34 cellular contexts compared by ENCODE assay signal in the genomic region with DNA sequence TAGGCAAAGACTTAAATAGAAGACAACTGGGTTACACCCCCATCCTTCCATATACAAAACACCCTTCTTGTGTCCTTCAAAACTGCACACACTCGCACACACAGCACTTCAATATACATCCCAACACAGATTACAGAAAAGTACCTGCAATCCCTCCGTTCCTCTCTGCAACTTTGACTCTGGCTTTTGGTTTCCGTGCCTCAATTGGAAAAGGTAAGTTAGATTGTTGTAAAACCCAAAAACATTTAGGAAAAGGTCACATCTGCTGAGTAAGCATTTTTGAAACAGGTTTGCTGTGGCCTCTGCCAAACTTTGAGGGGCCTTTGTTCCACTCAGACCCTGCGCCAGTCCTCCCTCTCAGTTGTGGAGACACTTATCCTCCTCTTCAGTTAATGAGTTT. TPM values are rescaled to one million over a fixed set of nuclear protein-coding genes. Genes with fewer than 3 reads are reported as not detected.
DNase-seq lines count a peak whose midpoint lies in the region; ATAC-seq, FAIRE-seq and TF ChIP-seq lines count a peak whose summit lies in the region.
"Had no signal": no experiment of that assay in that cellular context is flagged by ENCODE, and none has a peak within 500 bp of the region (broad histone marks: within the 10 kb centered on the region; RNA-seq: fewer than 3 reads in every experiment).

No MANE protein-coding gene starts in this region.

- H3K36me3 Mint-ChIP-seq in IgD-negative memory B cell, result peaks cover 10% of the 10 kb centered on the region
- H3K36me3 Mint-ChIP-seq in CD4-positive, alpha-beta T cell (ENCODE audit: low read depth), result peaks cover 37% of the 10 kb centered on the region

- BruUV-seq in HepG2 (replicated peaks; lab: Mats Ljungman, UMichigan), result no TSS peak

- intact Hi-C loops in HepG2 (cut with micrococcal nuclease; ENCODE audit: unreplicated experiment) (no loop called here), right lobe of liver (cut with DNase I) (no loop called here)
- intact Hi-C loops in CD4-positive, alpha-beta T cell (cut with DNase I, micrococcal nuclease), result loop anchor here (5.0 to 10.0 kb wide), 3 partner anchors 86 to 288 kb away; partner anchors contain the start of genes LINC00237 (in 1 of the 2) and XRN2 (in 1 of the 2)

- H4K20me1 ChIP-seq in HepG2 (ENCODE audit: insufficient read depth, low read length), result no peaks in the 10 kb centered on the region

- in situ Hi-C loops in HepG2 (cut with HindIII; ENCODE audit: extremely low pct_ligation_motif_present, low pct_unique_long_range_greater_than_20kb), result no loop called here

- H3K79me2 ChIP-seq in HepG2 (ENCODE audit: insufficient read depth, low read length), result no peaks in the 10 kb centered on the region

- no peak overlapping the region for H3K4me3 ChIP-seq in HepG2 (replicated peaks in 1 of 3; ENCODE audit: insufficient read depth in 1 of 3, low read depth in 2 of 3, low read length in 3 of 3)
- H3K4me3 ChIP-seq in right lobe of liver, result no peak overlapping the region
- H3K4me3 ChIP-seq in SK-N-MC, result peak overlapping the region; percentile 84
- H3K4me3 ChIP-seq: BLaER1 treated with 17β-estradiol and CSF1 and Interleukin-3, amounts not matched to agents 10 nM and 100 nM; lung; skin epidermis; testis had no signal

- no peak overlapping the region for H2AFZ ChIP-seq in HepG2 (ENCODE audit: low read length)

- no peaks in the 10 kb centered on the region for H3K9me3 ChIP-seq in HepG2 (ENCODE audit: low read length)
- no peaks in the 10 kb centered on the region for H3K9me3 ChIP-seq in right lobe of liver
- no peaks in the 10 kb centered on the region for H3K9me3 ChIP-seq in SK-N-MC (ENCODE audit: low read depth, low read length)
- peaks cover 8% of the 10 kb centered on the region for H3K9me3 ChIP-seq in CD4-positive, alpha-beta T cell (ENCODE audit: control insufficient read depth, low read length)
- H3K9me3 ChIP-seq: testis had no signal

- peak overlapping the region in 2 of 3 donors; percentile 0 to 9 for H3K27ac Mint-ChIP-seq in IgD-negative memory B cell
- no peak overlapping the region for H3K27ac Mint-ChIP-seq in CD4-positive, alpha-beta T cell
- H3K27ac Mint-ChIP-seq: activated CD4-positive, alpha-beta T cell treated with anti-CD3 and anti-CD28 coated beads, Interleukin-2, amount 10 ng/mL, durations not matched to agents 7 days and 5 days; activated T-cell treated with anti-CD3 and anti-CD28 coated beads, Interleukin-2, amount 50 U/mL, for 24 hours; stimulated activated naive B cell treated with anti-CD40 and anti-IgM and Interleukin-4, amounts not matched to agents 10 μg/mL and 1 μg/mL and 100 μg/mL, for 72 hours had no signal

- TF ChIP-seq EP300 in HepG2 (IDR thresholded peaks at IDR 0.05; ENCODE audit: low read depth in 2 of 2, low read length in 2 of 2), result no peak
- TF ChIP-seq EP300 in HepG2 (CRISPR knock-in tag; IDR thresholded peaks at IDR 0.05; ENCODE audit: borderline replicate concordance), result no peak

- POLR2A ChIA-PET in HepG2 (lab: Yijun Ruan, JAX), result no interaction called here
- POLR2A ChIA-PET in CD4-positive, alpha-beta T cell (lab: Charles Lee), result no interaction called here

- H3K36me3 ChIP-seq in HepG2 (replicated peaks in 1 of 2; ENCODE audit: control insufficient read depth in 1 of 2, insufficient read depth in 2 of 2, low read length in 2 of 2) (peaks cover 1 to 10% of the 10 kb centered on the region in 2 experiments; a peak in 1 of 5 replicates), right lobe of liver (peaks cover 0 to 7% (median 0%) of the 10 kb centered on the region in 4 donors), SK-N-MC (ENCODE audit: insufficient read depth, low read length) (peaks cover 25% of the 10 kb centered on the region; the same call in 1 of the 2 replicates)

- H3K27me3 ChIP-seq in HepG2 (ENCODE audit: control insufficient read depth in 1 of 2, insufficient read depth in 2 of 2, low read length in 2 of 2) (no peaks in the 10 kb centered on the region), right lobe of liver (peaks cover 13 to 43% of the 10 kb centered on the region in 2 donors)
- peaks cover 58% of the 10 kb centered on the region for H3K27me3 ChIP-seq in CD4-positive, alpha-beta T cell (ENCODE audit: control insufficient read depth, insufficient read depth, low read length)
- H3K27me3 ChIP-seq: testis had no signal

- TF ChIP-seq POLR2A in HepG2 (IDR thresholded peaks at IDR 0.05; ENCODE audit: insufficient read depth in 1 of 2, low read depth in 2 of 2, low read length in 2 of 2) (no peak), right lobe of liver (IDR thresholded peaks at IDR 0.05) (no peak)

- TF ChIP-seq CTCF in HepG2 (CRISPR knock-in tag; IDR thresholded peaks at IDR 0.05), result no peak
- TF ChIP-seq CTCF in right lobe of liver (IDR thresholded peaks at IDR 0.05), result no peak
- TF ChIP-seq CTCF in CD4-positive, alpha-beta T cell (IDR thresholded peaks at IDR 0.05), result no peak

- DNase-seq in HepG2 (ENCODE audit: low spot score) (no peak), right lobe of liver (no peak), SK-N-MC (ENCODE audit: low read depth, low spot score) (no peak), retina (peak; percentile 53), SK-N-DZ (ENCODE audit: low spot score) (no peak)
- no peak for DNase-seq in CD4-positive, alpha-beta T cell
- DNase-seq: activated CD4-positive, alpha-beta T cell treated with anti-CD3 and anti-CD28 coated beads, Interleukin-2, amount 10 ng/mL, durations not matched to agents 7 days and 5 days; activated T-cell treated with anti-CD3 and anti-CD28 coated beads, Interleukin-2, amount 50 U/mL, for 24 hours; central memory CD4-positive, alpha-beta T cell; cortex of kidney; effector memory CD4-positive, alpha-beta T cell; GF-D8; H7; hippocampal formation; MM.1S; naive thymus-derived CD8-positive, alpha-beta T cell; NCI-H146; NCI-H524; SHP77 treated with DMSO at 0.1 percent for 48 hours; stimulated activated naive B cell treated with anti-CD40 and anti-IgM and Interleukin-4, amounts not matched to agents 10 μg/mL and 1 μg/mL and 100 μg/mL, for 72 hours; T-helper 9 cell; testis; WERI-Rb-1 had no signal

- H3K4me1 Mint-ChIP-seq in IgD-negative memory B cell, result peaks cover 12 to 23% (median 12%) of the 10 kb centered on the region in 3 donors
- peaks cover 27% of the 10 kb centered on the region for H3K4me1 Mint-ChIP-seq in CD4-positive, alpha-beta T cell (ENCODE audit: low read depth)

- H3K9ac ChIP-seq in HepG2 (ENCODE audit: insufficient read depth, low read depth, low read length) (no peak overlapping the region), SK-N-MC (ENCODE audit: insufficient read length) (peak overlapping the region; percentile 15)
- H3K9ac ChIP-seq: BLaER1 treated with 17β-estradiol and CSF1 and Interleukin-3, amounts not matched to agents 10 nM and 100 nM had no signal

- H3K9me3 Mint-ChIP-seq in IgD-negative memory B cell, result peaks cover 0 to 5% (median 0%) of the 10 kb centered on the region in 3 donors
- peaks cover 2% of the 10 kb centered on the region for H3K9me3 Mint-ChIP-seq in CD4-positive, alpha-beta T cell
- H3K9me3 Mint-ChIP-seq: activated CD4-positive, alpha-beta T cell treated with anti-CD3 and anti-CD28 coated beads, Interleukin-2, amount 10 ng/mL, durations not matched to agents 7 days and 5 days; activated T-cell treated with anti-CD3 and anti-CD28 coated beads, Interleukin-2, amount 50 U/mL, for 24 hours had no signal

- CTCF ChIA-PET in HepG2 (lab: Yijun Ruan, JAX; ENCODE audit: low intra/inter-chr PET ratio, low total read pairs), result no interaction called here
- CTCF ChIA-PET in CD4-positive, alpha-beta T cell (lab: Charles Lee), result interaction anchor here (0.9 to 3.1 kb wide), 2 partner anchors 11 to 112 kb away, joined by 3 to 10 read pairs; no protein-coding TSS in a partner anchor

- FAIRE-seq in HepG2 (lab: Jason Lieb, UNC), result no peak
- FAIRE-seq: RCC 7860 had no signal

- no peak overlapping the region for H3K4me2 ChIP-seq in HepG2 (ENCODE audit: low read depth, low read length)
- H3K4me2 ChIP-seq: BLaER1 treated with 17β-estradiol and CSF1 and Interleukin-3, amounts not matched to agents 10 nM and 100 nM had no signal

- WGBS in HepG2 (ENCODE audit: low lambda C conversion rate), result 81% methylated on average over 4 of the region's 4 CpGs
- 45% methylated on average over 4 of the region's 4 CpGs for WGBS in right lobe of liver (ENCODE audit: insufficient coverage, low coverage, low lambda C conversion rate, missing lambda C conversion rate)

- H3K27me3 Mint-ChIP-seq in IgD-negative memory B cell, result peaks cover 42% of the 10 kb centered on the region
- H3K27me3 Mint-ChIP-seq in CD4-positive, alpha-beta T cell, result peaks cover 62% of the 10 kb centered on the region

- no peak overlapping the region for H3K27ac ChIP-seq in HepG2 (ENCODE audit: extremely low read length, insufficient read depth, low read length)
- no peak overlapping the region for H3K27ac ChIP-seq in right lobe of liver
- H3K27ac ChIP-seq in SK-N-MC, result peak overlapping the region; percentile 91
- H3K27ac ChIP-seq in CD4-positive, alpha-beta T cell (ENCODE audit: low read depth, low read length), result no peak overlapping the region
- H3K27ac ChIP-seq: BLaER1 treated with 17β-estradiol and CSF1 and Interleukin-3, amounts not matched to agents 10 nM and 100 nM; skin epidermis; testis; WERI-Rb-1 had no signal

- H3K4me3 Mint-ChIP-seq in IgD-negative memory B cell, result peak overlapping the region in 1 of 4 donors; percentile 70
- no peak overlapping the region for H3K4me3 Mint-ChIP-seq in CD4-positive, alpha-beta T cell
- H3K4me3 Mint-ChIP-seq: activated CD4-positive, alpha-beta T cell treated with anti-CD3 and anti-CD28 coated beads, Interleukin-2, amount 10 ng/mL, durations not matched to agents 7 days and 5 days; activated T-cell treated with anti-CD3 and anti-CD28 coated beads, Interleukin-2, amount 50 U/mL, for 24 hours; stimulated activated naive B cell treated with anti-CD40 and anti-IgM and Interleukin-4, amounts not matched to agents 10 μg/mL and 1 μg/mL and 100 μg/mL, for 72 hours had no signal

- no peak; the same call in 2 of the 3 replicates for ATAC-seq in HepG2
- ATAC-seq in right lobe of liver, result no peak
- no peak for ATAC-seq in GM21529 (IDR thresholded peaks at IDR 0.05; ENCODE audit: unreplicated experiment)
- no peak for ATAC-seq in CD4-positive, alpha-beta T cell (ENCODE audit: poor library complexity)
- ATAC-seq: naive thymus-derived CD8-positive, alpha-beta T cell; stimulated activated naive B cell treated with anti-CD40 and anti-IgM and Interleukin-4, amounts not matched to agents 10 μg/mL and 1 μg/mL and 100 μg/mL, for 72 hours had no signal

- no peak for TF ChIP-seq RAD21 in HepG2 (CRISPR knock-in tag; IDR thresholded peaks at IDR 0.05)

- H3K4me1 ChIP-seq in HepG2 (ENCODE audit: insufficient read depth, low read length), result no peaks in the 10 kb centered on the region
- H3K4me1 ChIP-seq in right lobe of liver, result peaks cover 0 to 9% (median 2%) of the 10 kb centered on the region in 4 donors
- H3K4me1 ChIP-seq: BLaER1 treated with 17β-estradiol and CSF1 and Interleukin-3, amounts not matched to agents 10 nM and 100 nM; testis had no signal

RNA-seq across cellular contexts. Expression of gene NKX2-4, which starts 4.2 kb away (rescaled TPM):
- not detected in 2 replicates for total RNA-seq in HepG2 (2016; rRNA removed; fragmentation: Illumina TruSeq; extraction: Trizol)
- total RNA-seq in HepG2 (2016; cell fraction: cytosol; rRNA removed; fragmentation: Illumina TruSeq; extraction: Trizol; ENCODE audit: low read depth), result not detected in 2 replicates
- not detected in 2 replicates for total RNA-seq in HepG2 (2016; cell fraction: insoluble cytoplasmic fraction; rRNA removed; fragmentation: Illumina TruSeq; extraction: Trizol)
- not detected in 2 replicates for total RNA-seq in HepG2 (2016; cell fraction: membrane; rRNA removed; fragmentation: Illumina TruSeq; extraction: Trizol)
- total RNA-seq in HepG2 (2016; cell fraction: nucleus; rRNA removed; fragmentation: Illumina TruSeq; extraction: Trizol), result not detected in 2 replicates
- not detected in 2 replicates for polyA plus RNA-seq in HepG2 (2011; rRNA removed)
- polyA plus RNA-seq in HepG2 (2011; cell fraction: cytosol; rRNA removed), result not detected in 2 replicates
- not detected in 2 replicates for polyA plus RNA-seq in HepG2 (2011; cell fraction: nucleus; rRNA removed)
- not detected in 2 replicates for polyA plus RNA-seq in HepG2 (2012)
- not detected in 2 replicates for polyA plus RNA-seq in HepG2 (2016; cell fraction: cytosol; fragmentation: Illumina TruSeq; extraction: Trizol; ENCODE audit: low read depth)
- polyA plus RNA-seq in HepG2 (2016; cell fraction: insoluble cytoplasmic fraction; fragmentation: Illumina TruSeq; extraction: Trizol; ENCODE audit: low read depth), result not detected in 2 replicates
- polyA plus RNA-seq in HepG2 (2016; cell fraction: membrane; fragmentation: Illumina TruSeq; extraction: Trizol; ENCODE audit: low read depth), result not detected in 2 replicates
- polyA plus RNA-seq in HepG2 (2016; cell fraction: nucleus; fragmentation: Illumina TruSeq; extraction: Trizol; ENCODE audit: insufficient read depth, low read depth), result not detected in 2 replicates
- polyA minus RNA-seq in HepG2 (2011; rRNA and poly(A)+ RNA removed; ENCODE audit: low replicate concordance), result not detected in 2 replicates
- polyA minus RNA-seq in HepG2 (2011; cell fraction: cytosol; rRNA and poly(A)+ RNA removed), result not detected in 2 replicates
- not detected in 2 replicates for polyA minus RNA-seq in HepG2 (2011; cell fraction: nucleus; rRNA and poly(A)+ RNA removed)
- total RNA-seq in right lobe of liver, result not detected
- not detected for polyA plus RNA-seq in IgD-negative memory B cell
- 5.4 and 5.5 TPM in 2 replicates for polyA plus RNA-seq in SK-N-DZ (2014; cell fraction: cytosol; rRNA removed)
- polyA plus RNA-seq in SK-N-DZ (2014; cell fraction: nucleus; rRNA removed), result 2.4 and 2.6 TPM in 2 replicates
- total RNA-seq in CD4-positive, alpha-beta T cell, result not detected
- total RNA-seq: activated CD4-positive, alpha-beta T cell treated with anti-CD3 and anti-CD28 coated beads, Interleukin-2, amount 10 ng/mL, durations not matched to agents 7 days and 5 days; epithelial cell of proximal tubule; H7; lung; mononuclear cell; naive thymus-derived CD8-positive, alpha-beta T cell; osteocyte; ureter had no signal
- polyA plus RNA-seq: adipose tissue; lung; naive thymus-derived CD8-positive, alpha-beta T cell had no signal

Comparison
In these comparisons a context has a peak if more than half of its experiments do, and no peak if none do; other contexts are left out.
1. intact Hi-C loops: an anchor here in CD4-positive, alpha-beta T cell (5.0 to 10.0 kb wide); none called in HepG2 and right lobe of liver.